In genomic region chr6:161750677-161751076, GRCh38 we compare ENCODE assay signal across 28 cellular contexts.
"Had no signal": no experiment of that assay in that cellular context is flagged by ENCODE, and none has a peak within 500 bp of the region (broad histone marks: within the 10 kb centered on the region; RNA-seq: fewer than 3 reads in every experiment).

No MANE protein-coding gene starts in this region.

- ATAC-seq: activated naive CD4-positive, alpha-beta T cell treated with anti-CD3 and anti-CD28 coated beads, Interleukin-2, amount 50 U/mL, for 72 hours; activated T-cell treated with anti-CD3 and anti-CD28 coated beads, Interleukin-2, amount 50 U/mL, for 72 hours; gastrocnemius medialis; left colon; stimulated activated memory B cell treated with anti-CD40 and anti-IgM and Interleukin-4, amounts not matched to agents 10 μg/mL and 1 μg/mL and 100 μg/mL, for 72 hours; stimulated activated naive CD8-positive, alpha-beta T cell treated with anti-CD3 and anti-CD28 coated beads, Interleukin-15, amount 100 ng/mL, for 72 hours; upper lobe of right lung had no signal

- H3K4me1 ChIP-seq: colonic mucosa, esophagus squamous epithelium, sigmoid colon, thyroid gland, upper lobe of right lung had no signal

- H3K27ac ChIP-seq: colonic mucosa, epithelial cell of prostate, esophagus squamous epithelium, gastrocnemius medialis, sigmoid colon, thyroid gland, upper lobe of right lung, VCaP had no signal

- DNase-seq: activated CD4-positive, alpha-beta T cell treated with anti-CD3 and anti-CD28 coated beads for 4 hours; activated CD4-positive, alpha-beta T cell treated with anti-CD3 and anti-CD28 coated beads, Interleukin-2, amount 50 U/mL, for 4 hours; activated naive CD4-positive, alpha-beta T cell; activated T-cell treated with anti-CD3 and anti-CD28 coated beads for 4 hours; activated T-cell treated with anti-CD3 and anti-CD28 coated beads, Interleukin-2, amount 50 U/mL, for 72 hours; colonic mucosa; effector CD8-positive, alpha-beta T cell; esophagus squamous epithelium; gastrocnemius medialis; glutamatergic neuron; islet precursor cell; left colon; mammary epithelial cell; retina; sigmoid colon; stimulated activated CD4-positive, alpha-beta T cell treated with anti-CD3 and anti-CD28 coated beads, Interleukin-1b, Interleukin-23, amount 100 ng/mL, for 48 hours; stimulated activated CD4-positive, alpha-beta T cell treated with anti-CD3 and anti-CD28 coated beads, Interleukin-4, amount 100 ng/mL, for 4 hours; stimulated activated CD8-positive, alpha-beta memory T cell treated with anti-CD3 and anti-CD28 coated beads, Interleukin-4, amount 100 ng/mL, for 48 hours; stimulated activated naive CD8-positive, alpha-beta T cell treated with anti-CD3 and anti-CD28 coated beads, Interleukin-15, amount 100 ng/mL, for 72 hours; thyroid gland; upper lobe of right lung had no signal

- H3K36me3 ChIP-seq: colonic mucosa, esophagus squamous epithelium, gastrocnemius medialis, sigmoid colon, thyroid gland, upper lobe of right lung had no signal

- FAIRE-seq: endometrium, TTC549 had no signal

- H3K27me3 ChIP-seq: colonic mucosa, esophagus squamous epithelium, gastrocnemius medialis, sigmoid colon, thyroid gland, upper lobe of right lung had no signal

- H3K4me3 ChIP-seq: colonic mucosa, esophagus squamous epithelium, gastrocnemius medialis, sigmoid colon, smooth muscle cell, thyroid gland, upper lobe of right lung had no signal

- H3K4me2 ChIP-seq: smooth muscle cell had no signal

- H3K9me3 ChIP-seq: colonic mucosa, esophagus squamous epithelium, gastrocnemius medialis, sigmoid colon, thyroid gland, upper lobe of right lung had no signal
